Comparison of ENCODE assay signal across 19 cellular contexts in the genomic region with DNA sequence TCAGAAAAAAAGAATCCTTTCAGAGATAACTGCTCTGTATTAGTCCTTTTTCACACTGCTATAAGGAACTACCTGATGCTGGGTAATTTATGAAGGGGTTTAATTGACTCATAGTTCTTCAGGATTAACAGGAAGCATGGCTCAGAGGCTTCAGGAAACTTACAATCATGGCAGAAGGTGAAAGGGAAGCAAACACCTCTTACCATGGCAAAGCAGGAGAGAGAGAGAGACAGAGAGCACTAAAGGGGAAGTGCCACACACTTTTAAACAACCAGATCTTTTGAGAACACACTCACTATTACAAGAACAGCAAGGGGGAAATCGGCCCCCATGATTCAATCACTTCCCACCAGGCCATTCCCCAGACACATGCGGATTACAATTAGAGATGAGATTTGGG.
"Had no signal": no experiment of that assay in that cellular context is flagged by ENCODE, and none has a peak within 500 bp of the region (broad histone marks: within the 10 kb centered on the region; RNA-seq: fewer than 3 reads in every experiment).

No MANE protein-coding gene starts in this region.

- ATAC-seq: activated CD4-positive, alpha-beta T cell treated with anti-CD3 and anti-CD28 coated beads for 36 hours; activated naive CD4-positive, alpha-beta T cell treated with anti-CD3 and anti-CD28 coated beads, Interleukin-2, amount 50 U/mL, for 72 hours; stimulated activated naive CD8-positive, alpha-beta T cell treated with anti-CD3 and anti-CD28 coated beads, Interleukin-15, Interleukin-2, amounts not matched to agents 100 U/mL and 50 U/mL, for 24 hours; WTC11 had no signal

- H3K36me3 ChIP-seq: adrenal gland, left ventricle myocardium inferior, transverse colon had no signal

- H3K9me3 ChIP-seq: adrenal gland, left ventricle myocardium inferior, transverse colon had no signal

- H3K4me3 ChIP-seq: adrenal gland, dorsolateral prefrontal cortex, left ventricle myocardium inferior, transverse colon had no signal

- H3K27me3 ChIP-seq: adrenal gland, dorsolateral prefrontal cortex, transverse colon had no signal

- DNase-seq: activated CD4-positive, alpha-beta T cell treated with anti-CD3 and anti-CD28 coated beads for 36 hours; activated CD4-positive, alpha-beta T cell treated with anti-CD3 and anti-CD28 coated beads, Interleukin-2, amount 50 U/mL, for 48 hours; activated gamma-delta T cell treated with Interleukin-2 at 50 U/mL for 16 hours; activated T-cell treated with anti-CD3 and anti-CD28 coated beads for 4 hours; adrenal gland; dorsolateral prefrontal cortex; endodermal cell; foreskin melanocyte; glutamatergic neuron; hypothalamus; kidney; left ventricle myocardium inferior; nephron progenitor cell; nucleus accumbens; retina; stimulated activated naive CD8-positive, alpha-beta T cell treated with anti-CD3 and anti-CD28 coated beads, Interleukin-15, Interleukin-2, amounts not matched to agents 100 U/mL and 50 U/mL, for 24 hours; transverse colon had no signal

- H3K27ac ChIP-seq: adrenal gland, dorsolateral prefrontal cortex, left ventricle myocardium inferior, transverse colon had no signal

- H3K4me1 ChIP-seq: adrenal gland, transverse colon had no signal

- FAIRE-seq: kidney had no signal
